22 cellular contexts compared by ENCODE assay signal in the genomic region with DNA sequence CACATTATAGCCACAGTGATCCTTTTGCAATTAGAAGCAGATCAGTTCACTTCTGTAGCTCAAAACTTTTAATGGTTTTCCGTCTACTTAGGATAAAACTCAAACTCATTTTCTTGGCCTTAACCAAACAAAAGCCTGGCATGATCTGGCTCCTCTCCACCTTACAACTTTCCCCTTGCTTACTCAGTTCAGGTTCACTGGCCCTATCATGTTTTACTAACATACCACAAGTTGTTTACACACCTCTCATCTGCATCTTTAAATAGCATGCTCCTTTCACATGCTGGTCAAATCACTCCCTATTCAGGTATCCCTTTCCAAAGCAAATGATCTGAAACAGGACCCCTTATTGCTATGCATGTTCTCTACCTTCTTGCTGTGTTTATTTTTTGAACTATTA.
A peak's percentile ranks its signal among the peaks of the same experiment; 100 is the strongest.
DNase-seq lines count a peak whose midpoint lies in the region; ATAC-seq and TF ChIP-seq lines count a peak whose summit lies in the region.
"Had no signal": no experiment of that assay in that cellular context is flagged by ENCODE, and none has a peak within 500 bp of the region (broad histone marks: within the 10 kb centered on the region; RNA-seq: fewer than 3 reads in every experiment).

No MANE protein-coding gene starts in this region.

- DNase-seq in DMS53 (lab: John Stamatoyannopoulos, UW) (peak; percentile 91), NCI-H2029 (lab: John Stamatoyannopoulos, UW) (peak; percentile 75), PC-3 (peak; percentile 86), left kidney (ENCODE audit: low read depth, low spot score) (peak; percentile 73), A172 (ENCODE audit: low spot score) (no peak), NOMO-1 (lab: John Stamatoyannopoulos, UW; ENCODE audit: unreplicated experiment in 2 of 2) (no peak)
- no peak for DNase-seq in activated effector memory CD4-positive, alpha-beta T cell treated with Interleukin-2 at 50 U/mL for 16 hours
- no peak for DNase-seq in activated naive CD4-positive, alpha-beta T cell (lab: John Stamatoyannopoulos, UW)
- DNase-seq: activated CD4-positive, alpha-beta T cell treated with anti-CD3 and anti-CD28 coated beads, Interleukin-2, amount 50 U/mL, for 1 hour; activated CD8-positive, alpha-beta memory T cell treated with anti-CD3 and anti-CD28 coated beads, Interleukin-2, amount 50 U/mL, for 48 hours; erythroblast; GF-D8; mesendoderm; naive B cell; NCI-H1694; NCI-H524 treated with DMSO at 0.1 percent for 48 hours; right cardiac atrium; stimulated activated CD4-positive, alpha-beta T cell treated with anti-CD3 and anti-CD28 coated beads, Interleukin-12 subunit alpha, Interleukin-12 subunit beta, amount 100 ng/mL, for 4 hours; T-helper 2 cell; WERI-Rb-1 had no signal

- no TSS peak for BruUV-seq in PC-3 (replicated peaks; lab: Mats Ljungman, UMichigan)

- H3K4me1 ChIP-seq in PC-3 (ENCODE audit: insufficient read depth, low read length), result peaks cover 19% of the 10 kb centered on the region
- H3K4me1 ChIP-seq: BLaER1 treated with 17β-estradiol and CSF1 and Interleukin-3, amounts not matched to agents 10 nM and 100 nM had no signal

- no peaks in the 10 kb centered on the region for H3K27me3 ChIP-seq in PC-3 (ENCODE audit: low read length)
- H3K27me3 ChIP-seq: BLaER1 treated with 17β-estradiol and CSF1 and Interleukin-3, amounts not matched to agents 10 nM and 100 nM had no signal

- POLR2A ChIA-PET in PC-3 (lab: Charles Lee; ENCODE audit: unreplicated experiment), result no interaction called here

- ATAC-seq in PC-3, result peak; percentile 98
- ATAC-seq: HepG2, right cardiac atrium had no signal

- intact Hi-C loops in PC-3 (cut with micrococcal nuclease), result loop anchor here (10.0 kb wide), 1 partner anchor 280 kb away; no protein-coding TSS in a partner anchor

- H3K4me2 ChIP-seq in PC-3 (ENCODE audit: low read length), result peak overlapping the region; percentile 45
- H3K4me2 ChIP-seq: BLaER1 treated with 17β-estradiol and CSF1 and Interleukin-3, amounts not matched to agents 10 nM and 100 nM had no signal

- no peaks in the 10 kb centered on the region for H3K79me2 ChIP-seq in PC-3 (ENCODE audit: low read length)

- 0 out of 2 replicates have a peak overlapping the region, but pooled peaks have one; percentile 9 for H3K27ac ChIP-seq in PC-3 (ENCODE audit: low read length)
- H3K27ac ChIP-seq: BLaER1 treated with 17β-estradiol and CSF1 and Interleukin-3, amounts not matched to agents 10 nM and 100 nM; WERI-Rb-1 had no signal

- H3F3A ChIP-seq in PC-3 (ENCODE audit: low read length, unreplicated experiment), result no peaks in the 10 kb centered on the region

- no peak for TF ChIP-seq CTCF in PC-3 (conservative IDR thresholded peaks at IDR 0.05; ENCODE audit: low read depth, low read length)

- H3K9me2 ChIP-seq in PC-3 (replicated peaks; ENCODE audit: low read length), result no peaks in the 10 kb centered on the region

- H3K36me3 ChIP-seq in PC-3 (ENCODE audit: low read depth, low read length), result no peaks in the 10 kb centered on the region
- H3K36me3 ChIP-seq: BLaER1 treated with 17β-estradiol and CSF1 and Interleukin-3, amounts not matched to agents 10 nM and 100 nM; WERI-Rb-1 had no signal

- H3K9ac ChIP-seq in PC-3 (ENCODE audit: low read length), result no peak overlapping the region
- H3K9ac ChIP-seq: BLaER1 treated with 17β-estradiol and CSF1 and Interleukin-3, amounts not matched to agents 10 nM and 100 nM had no signal

- no peaks in the 10 kb centered on the region for H3K9me3 ChIP-seq in PC-3 (ENCODE audit: low read length)
- H3K9me3 ChIP-seq: BLaER1 treated with 17β-estradiol and CSF1 and Interleukin-3, amounts not matched to agents 10 nM and 100 nM had no signal

- CTCF ChIA-PET in PC-3 (lab: Charles Lee), result interaction anchor here (0.6 kb wide), 1 partner anchor 238 kb away, joined by 3 read pairs; no protein-coding TSS in a partner anchor

- H2AFZ ChIP-seq in PC-3 (ENCODE audit: low read length), result no peak overlapping the region

- no peaks in the 10 kb centered on the region for H4K20me1 ChIP-seq in PC-3 (ENCODE audit: low read length)
- H4K20me1 ChIP-seq: BLaER1 treated with 17β-estradiol and CSF1 and Interleukin-3, amounts not matched to agents 10 nM and 100 nM had no signal

- no peak overlapping the region for H3K4me3 ChIP-seq in PC-3 (ENCODE audit: low read length)
- H3K4me3 ChIP-seq: BLaER1 treated with 17β-estradiol and CSF1 and Interleukin-3, amounts not matched to agents 10 nM and 100 nM had no signal

Comparison
In these comparisons a context has a peak if more than half of its experiments do, and no peak if none do; other contexts are left out.
1. DNase-seq: peak in DMS53 (single experiment), NCI-H2029 (single experiment), PC-3 (single experiment) and left kidney (single experiment); none in A172 (single experiment), activated effector memory CD4-positive, alpha-beta T cell treated with Interleukin-2 at 50 U/mL for 16 hours (single experiment), NOMO-1 (0 of 2) and activated naive CD4-positive, alpha-beta T cell (0 of 4).